ENCODE assay signal across 9 cellular contexts in genomic region chr2:232549655-232550350, GRCh38. TPM values are rescaled to one million over a fixed set of nuclear protein-coding genes. Genes with fewer than 3 reads are reported as not detected.
DNase-seq lines count a peak whose midpoint lies in the region; ATAC-seq, FAIRE-seq and TF ChIP-seq lines count a peak whose summit lies in the region.
"Had no signal": no experiment of that assay in that cellular context is flagged by ENCODE, and none has a peak within 500 bp of the region (broad histone marks: within the 10 kb centered on the region; RNA-seq: fewer than 3 reads in every experiment).

No MANE protein-coding gene starts in this region.

- TF ChIP-seq CTCF in fibroblast of the aortic adventitia (IDR thresholded peaks at IDR 0.05; ENCODE audit: insufficient read depth, low read length) (no peak), D721Med (IDR thresholded peaks at IDR 0.05; ENCODE audit: insufficient read depth, missing control alignments) (no peak)

- H3K9me3 ChIP-seq in skeletal muscle satellite cell (replicated peaks; ENCODE audit: low read length) = no peaks in the 10 kb centered on the region

- peaks cover 19% of the 10 kb centered on the region for H3K36me3 ChIP-seq in skeletal muscle satellite cell (ENCODE audit: insufficient read depth, low read length)

- peak overlapping the region; percentile 87 for H3K4me2 ChIP-seq in skeletal muscle satellite cell (ENCODE audit: low read length)

- peak; percentile 40 for ATAC-seq in SK-N-SH treated with all-trans-retinoic acid at 6 μM for 48 hours

- peak; percentile 75 for DNase-seq in DMS 273 (lab: John Stamatoyannopoulos, UW; ENCODE audit: unreplicated experiment)
- DNase-seq in DMS 273 treated with DMSO at 0.1 percent for 48 hours (lab: John Stamatoyannopoulos, UW) = no peak
- peak; percentile 44 for DNase-seq in fibroblast of the aortic adventitia (ENCODE audit: low read depth)
- DNase-seq in C1 segment of cervical spinal cord (lab: John Stamatoyannopoulos, UW) = no peak
- DNase-seq in activated CD4-positive, CD25-positive, alpha-beta regulatory T cell treated with anti-CD3 and anti-CD28 coated beads, Interleukin-2, amount 50 U/mL, for 72 hours = no peak
- DNase-seq in D721Med (ENCODE audit: insufficient read length, low spot score) = no peak

- H3K4me3 ChIP-seq in fibroblast of the aortic adventitia (ENCODE audit: low read depth, low read length) (peak overlapping the region; percentile 95), skeletal muscle satellite cell (ENCODE audit: low read length) (peak overlapping the region; percentile 75)

- H3K4me1 ChIP-seq in skeletal muscle satellite cell (ENCODE audit: control insufficient read depth, insufficient read depth, low read length) = peaks cover 11% of the 10 kb centered on the region

- no peaks in the 10 kb centered on the region for H3K27me3 ChIP-seq in skeletal muscle satellite cell (ENCODE audit: control insufficient read depth, insufficient read depth, low read length)

- peak overlapping the region; percentile 98 for H3K9ac ChIP-seq in skeletal muscle satellite cell (ENCODE audit: low read depth, low read length)

- FAIRE-seq in D721Med (lab: Jason Lieb, UNC) = no peak
- FAIRE-seq: A204.1 had no signal

TF ChIP-seq in SK-N-SH treated with all-trans-retinoic acid at 6 μM for 48 hours, 23 proteins besides CTCF, POLR2A, EP300 and RAD21:
- TF ChIP-seq PPARA (CRISPR knock-in tag; IDR thresholded peaks at IDR 0.05; ENCODE audit: borderline replicate concordance) = no peak
- no peak for TF ChIP-seq ARNTL (CRISPR knock-in tag; IDR thresholded peaks at IDR 0.05; ENCODE audit: borderline replicate concordance, low read depth)
- peak; percentile 77; the same call in 1 of the 2 replicates for TF ChIP-seq ZNF8 (CRISPR knock-in tag; IDR thresholded peaks at IDR 0.05)
- TF ChIP-seq ISL1 (CRISPR knock-in tag; IDR thresholded peaks at IDR 0.05) = no peak
- TF ChIP-seq CSDC2 (CRISPR knock-in tag; IDR thresholded peaks at IDR 0.05) = no peak
- no peak for TF ChIP-seq TCF4 (CRISPR knock-in tag; IDR thresholded peaks at IDR 0.05; ENCODE audit: borderline replicate concordance)
- TF ChIP-seq ZFP3 (CRISPR knock-in tag; IDR thresholded peaks at IDR 0.05) = no peak
- TF ChIP-seq PATZ1 (CRISPR knock-in tag; IDR thresholded peaks at IDR 0.05; ENCODE audit: borderline replicate concordance) = no peak
- TF ChIP-seq TOX (CRISPR knock-in tag; IDR thresholded peaks at IDR 0.05; ENCODE audit: borderline replicate concordance) = no peak
- 0 out of 2 replicates have a peak, but pooled peaks have one; percentile 13 for TF ChIP-seq SNAI2 (CRISPR knock-in tag; IDR thresholded peaks at IDR 0.05)

RNA-seq across cellular contexts. Expression of gene TIGD1, which starts 0.6 kb away (rescaled TPM):
- total RNA-seq in fibroblast of the aortic adventitia (ENCODE audit: low replicate concordance) = 3.3 and 7.8 TPM in 2 replicates
- total RNA-seq in skeletal muscle satellite cell (2012; rRNA removed) = 5.2 and 6.6 TPM in 2 replicates

RNA-seq across cellular contexts. Expression of gene EIF4E2, which starts 0.7 kb away (rescaled TPM):
- 49.1 and 72.6 TPM in 2 replicates for total RNA-seq in fibroblast of the aortic adventitia (ENCODE audit: low replicate concordance)
- total RNA-seq in skeletal muscle satellite cell (2012; rRNA removed) = 98.9 and 109 TPM in 2 replicates

RNA-seq across cellular contexts. Expression of gene CHRNG, which starts 10.3 kb away (rescaled TPM):
- not detected in 2 replicates for total RNA-seq in fibroblast of the aortic adventitia (ENCODE audit: low replicate concordance)
- 0.25 and 1.7 TPM in 2 replicates for total RNA-seq in skeletal muscle satellite cell (2012; rRNA removed)

RNA-seq across cellular contexts. Expression of gene CHRND, which starts 23.8 kb away (rescaled TPM):
- not detected in 2 replicates for total RNA-seq in fibroblast of the aortic adventitia (ENCODE audit: low replicate concordance)
- total RNA-seq in skeletal muscle satellite cell (2012; rRNA removed) = under 0.01 and 2.0 TPM in 2 replicates

RNA-seq across cellular contexts. Expression of gene PRSS56, which starts 29.6 kb away (rescaled TPM):
- not detected in 2 replicates for total RNA-seq in fibroblast of the aortic adventitia (ENCODE audit: low replicate concordance)
- total RNA-seq in skeletal muscle satellite cell (2012; rRNA removed) = under 0.01 TPM in 1 of 2 replicates, not detected in the other

Comparison
In these comparisons a context has a peak if more than half of its experiments do, and no peak if none do; other contexts are left out.
1. DNase-seq: peak in DMS 273 (single experiment) and fibroblast of the aortic adventitia (single experiment); none in DMS 273 treated with DMSO at 0.1 percent for 48 hours (single experiment), C1 segment of cervical spinal cord (0 of 14), activated CD4-positive, CD25-positive, alpha-beta regulatory T cell treated with anti-CD3 and anti-CD28 coated beads, Interleukin-2, amount 50 U/mL, for 72 hours (single experiment) and D721Med (single experiment).